In the genomic region with DNA sequence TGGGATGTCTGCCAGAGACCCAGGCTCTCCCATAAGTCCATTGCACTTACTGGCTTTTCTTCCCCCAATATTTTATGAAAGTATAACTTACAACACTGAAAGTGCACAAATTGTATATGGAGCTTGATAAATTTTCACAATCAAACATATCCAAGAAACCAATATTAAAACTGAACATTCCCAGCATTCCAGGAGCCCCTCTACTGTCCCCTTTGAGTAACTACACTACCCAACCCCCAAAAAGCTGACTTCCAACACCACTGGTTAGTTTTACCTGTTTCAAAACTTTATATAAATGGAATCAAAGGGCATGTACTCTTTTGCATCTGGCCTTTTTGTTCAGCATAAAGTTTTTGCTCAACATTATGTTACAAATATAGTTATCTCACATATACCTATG, we compare ENCODE assay signal across 1 cellular context.
TF ChIP-seq lines count a peak whose summit lies in the region.

No MANE protein-coding gene starts in this region.

TF ChIP-seq in HCT116, 20 proteins besides CTCF, POLR2A, EP300 and RAD21:
- TF ChIP-seq SIN3A (IDR thresholded peaks at IDR 0.05; ENCODE audit: low read depth) (no peak), POLR2AphosphoS5 (IDR thresholded peaks at IDR 0.05; ENCODE audit: low read depth, low read length) (no peak), CEBPB (IDR thresholded peaks at IDR 0.05; ENCODE audit: low read depth) (no peak), EGR1 (IDR thresholded peaks at IDR 0.05; ENCODE audit: low read depth) (no peak), TCF7L2 (IDR thresholded peaks at IDR 0.05; ENCODE audit: borderline replicate concordance, extremely low read depth, insufficient read depth, insufficient read length) (no peak), SRF (IDR thresholded peaks at IDR 0.05; ENCODE audit: low read depth) (no peak), ZFX (IDR thresholded peaks at IDR 0.05) (no peak), EZH2phosphoT487 (IDR thresholded peaks at IDR 0.05; ENCODE audit: borderline replicate concordance) (no peak), EZH2 (IDR thresholded peaks at IDR 0.05) (no peak)
- TF ChIP-seq, protein P1, sequence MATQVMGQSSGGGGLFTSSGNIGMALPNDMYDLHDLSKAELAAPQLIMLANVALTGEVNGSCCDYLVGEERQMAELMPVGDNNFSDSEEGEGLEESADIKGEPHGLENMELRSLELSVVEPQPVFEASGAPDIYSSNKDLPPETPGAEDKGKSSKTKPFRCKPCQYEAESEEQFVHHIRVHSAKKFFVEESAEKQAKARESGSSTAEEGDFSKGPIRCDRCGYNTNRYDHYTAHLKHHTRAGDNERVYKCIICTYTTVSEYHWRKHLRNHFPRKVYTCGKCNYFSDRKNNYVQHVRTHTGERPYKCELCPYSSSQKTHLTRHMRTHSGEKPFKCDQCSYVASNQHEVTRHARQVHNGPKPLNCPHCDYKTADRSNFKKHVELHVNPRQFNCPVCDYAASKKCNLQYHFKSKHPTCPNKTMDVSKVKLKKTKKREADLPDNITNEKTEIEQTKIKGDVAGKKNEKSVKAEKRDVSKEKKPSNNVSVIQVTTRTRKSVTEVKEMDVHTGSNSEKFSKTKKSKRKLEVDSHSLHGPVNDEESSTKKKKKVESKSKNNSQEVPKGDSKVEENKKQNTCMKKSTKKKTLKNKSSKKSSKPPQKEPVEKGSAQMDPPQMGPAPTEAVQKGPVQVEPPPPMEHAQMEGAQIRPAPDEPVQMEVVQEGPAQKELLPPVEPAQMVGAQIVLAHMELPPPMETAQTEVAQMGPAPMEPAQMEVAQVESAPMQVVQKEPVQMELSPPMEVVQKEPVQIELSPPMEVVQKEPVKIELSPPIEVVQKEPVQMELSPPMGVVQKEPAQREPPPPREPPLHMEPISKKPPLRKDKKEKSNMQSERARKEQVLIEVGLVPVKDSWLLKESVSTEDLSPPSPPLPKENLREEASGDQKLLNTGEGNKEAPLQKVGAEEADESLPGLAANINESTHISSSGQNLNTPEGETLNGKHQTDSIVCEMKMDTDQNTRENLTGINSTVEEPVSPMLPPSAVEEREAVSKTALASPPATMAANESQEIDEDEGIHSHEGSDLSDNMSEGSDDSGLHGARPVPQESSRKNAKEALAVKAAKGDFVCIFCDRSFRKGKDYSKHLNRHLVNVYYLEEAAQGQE (IDR thresholded peaks at IDR 0.05; ENCODE audit: low read depth): no peak
